ENCODE assay signal across 14 cellular contexts in genomic region chr2:216298719-216299118, GRCh38.
A peak's percentile ranks its signal among the peaks of the same experiment; 100 is the strongest.
DNase-seq lines count a peak whose midpoint lies in the region; ATAC-seq lines count a peak whose summit lies in the region.
"Had no signal": no experiment of that assay in that cellular context is flagged by ENCODE, and none has a peak within 500 bp of the region (broad histone marks: within the 10 kb centered on the region; RNA-seq: fewer than 3 reads in every experiment).

No MANE protein-coding gene starts in this region.

- H3K27me3 ChIP-seq in SJCRH30: no peaks in the 10 kb centered on the region
- H3K27me3 ChIP-seq: BE2C, ovary, vagina had no signal

- peak; percentile 50 for DNase-seq in ACHN
- peak; percentile 85 for DNase-seq in HS-5 (ENCODE audit: low read depth)
- DNase-seq in astrocyte of the hippocampus (ENCODE audit: low read depth, low spot score): peak; percentile 43
- peak; percentile 77 for DNase-seq in hepatic stellate cell (ENCODE audit: low spot score)
- DNase-seq in stimulated activated naive CD8-positive, alpha-beta T cell treated with anti-CD3 and anti-CD28 coated beads, Interleukin-15, amount 100 ng/mL, for 72 hours: no peak
- no peak for DNase-seq in SJCRH30
- DNase-seq in activated CD8-positive, alpha-beta memory T cell treated with anti-CD3 and anti-CD28 coated beads for 24 hours: no peak
- DNase-seq: activated T-cell treated with anti-CD3 and anti-CD28 coated beads, Interleukin-2, amount 50 U/mL, for 72 hours; BE2C; MM.1S; ovary had no signal

- H3K4me1 ChIP-seq in SJCRH30: peaks cover 5% of the 10 kb centered on the region; the same call in 1 of the 2 replicates
- H3K4me1 ChIP-seq: vagina had no signal

- H3K4me1 Mint-ChIP-seq in stimulated activated naive CD8-positive, alpha-beta T cell treated with anti-CD3 and anti-CD28 coated beads, Interleukin-15, amount 100 ng/mL, for 72 hours: peaks cover 7% of the 10 kb centered on the region

- ATAC-seq in stimulated activated naive CD8-positive, alpha-beta T cell treated with anti-CD3 and anti-CD28 coated beads, Interleukin-15, amount 100 ng/mL, for 72 hours: no peak
- no peak for ATAC-seq in HG03457 (IDR thresholded peaks at IDR 0.05; ENCODE audit: unreplicated experiment)
- ATAC-seq: activated T-cell treated with anti-CD3 and anti-CD28 coated beads, Interleukin-2, amount 50 U/mL, for 72 hours; GM23338 had no signal

- no peak overlapping the region for H3K4me3 ChIP-seq in SJCRH30
- H3K4me3 ChIP-seq: GM23338, ovary, vagina had no signal

- H3K9me3 Mint-ChIP-seq in stimulated activated naive CD8-positive, alpha-beta T cell treated with anti-CD3 and anti-CD28 coated beads, Interleukin-15, amount 100 ng/mL, for 72 hours: no peaks in the 10 kb centered on the region
- H3K9me3 Mint-ChIP-seq: activated T-cell treated with anti-CD3 and anti-CD28 coated beads, Interleukin-2, amount 50 U/mL, for 72 hours; GM23338 had no signal

- H3K27ac ChIP-seq in SJCRH30: no peak overlapping the region
- H3K27ac ChIP-seq: ovary, vagina had no signal

- H3K27ac Mint-ChIP-seq in stimulated activated naive CD8-positive, alpha-beta T cell treated with anti-CD3 and anti-CD28 coated beads, Interleukin-15, amount 100 ng/mL, for 72 hours: no peak overlapping the region
- H3K27ac Mint-ChIP-seq: activated T-cell treated with anti-CD3 and anti-CD28 coated beads, Interleukin-2, amount 50 U/mL, for 72 hours; GM23338 had no signal

- in situ Hi-C loops in ACHN (cut with HindIII; ENCODE audit: low pct_ligation_motif_present, low pct_unique_long_range_greater_than_20kb, low sequenced_read_pairs): no loop called here

- no peaks in the 10 kb centered on the region for H3K27me3 Mint-ChIP-seq in stimulated activated naive CD8-positive, alpha-beta T cell treated with anti-CD3 and anti-CD28 coated beads, Interleukin-15, amount 100 ng/mL, for 72 hours

- H3K36me3 ChIP-seq in SJCRH30: no peaks in the 10 kb centered on the region
- H3K36me3 ChIP-seq: BE2C, ovary, vagina had no signal

- H3K4me3 Mint-ChIP-seq in stimulated activated naive CD8-positive, alpha-beta T cell treated with anti-CD3 and anti-CD28 coated beads, Interleukin-15, amount 100 ng/mL, for 72 hours: no peak overlapping the region
- H3K4me3 Mint-ChIP-seq: activated T-cell treated with anti-CD3 and anti-CD28 coated beads, Interleukin-2, amount 50 U/mL, for 72 hours; GM23338 had no signal

- H3K9me3 ChIP-seq in SJCRH30 (replicated peaks): no peaks in the 10 kb centered on the region
- H3K9me3 ChIP-seq: BE2C, ovary, vagina had no signal

Comparison
In these comparisons a context has a peak if more than half of its experiments do, and no peak if none do; other contexts are left out.
1. DNase-seq: peak in ACHN (single experiment), HS-5 (single experiment), astrocyte of the hippocampus (single experiment) and hepatic stellate cell (single experiment); none in stimulated activated naive CD8-positive, alpha-beta T cell treated with anti-CD3 and anti-CD28 coated beads, Interleukin-15, amount 100 ng/mL, for 72 hours (0 of 2), SJCRH30 (0 of 2) and activated CD8-positive, alpha-beta memory T cell treated with anti-CD3 and anti-CD28 coated beads for 24 hours (single experiment).